ENCODE assay signal across 8 cellular contexts in the genomic region with DNA sequence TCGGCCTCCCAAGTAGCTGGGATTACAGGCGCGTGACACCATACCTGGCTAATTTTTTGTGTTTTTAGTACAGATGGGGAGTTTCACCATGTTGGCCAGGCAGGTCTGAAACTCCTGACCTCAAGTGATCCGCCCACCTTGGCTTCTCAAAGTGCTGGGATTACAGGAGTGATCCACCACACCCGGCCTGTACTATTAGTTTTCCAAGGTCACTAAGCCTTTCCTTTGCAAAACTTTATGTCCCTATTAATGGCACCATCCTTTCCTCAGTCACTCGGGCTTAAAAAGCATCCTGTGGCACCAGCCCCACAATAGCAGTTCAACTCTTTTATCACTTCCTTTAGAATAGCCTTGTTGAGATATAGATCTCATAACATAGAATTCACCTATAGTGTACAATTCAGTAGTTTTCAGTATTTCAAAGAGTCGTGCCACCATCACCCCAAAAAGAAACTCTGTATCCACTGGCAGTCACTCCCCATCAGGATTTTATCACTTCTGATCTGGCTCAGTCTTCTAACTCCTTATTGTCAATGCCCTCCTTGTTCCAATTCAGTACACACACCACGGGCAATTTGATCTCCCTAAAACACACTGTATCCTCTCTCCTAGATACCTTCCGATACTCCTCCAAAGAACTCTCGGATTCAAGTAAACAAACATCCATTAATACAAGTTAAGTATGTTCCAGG. TPM values are rescaled to one million over a fixed set of nuclear protein-coding genes. Genes with fewer than 3 reads are reported as not detected.
DNase-seq lines count a peak whose midpoint lies in the region; ATAC-seq and TF ChIP-seq lines count a peak whose summit lies in the region.

No MANE protein-coding gene starts in this region.

- no peaks in the 10 kb centered on the region for H3K9me3 ChIP-seq in mucosa of stomach (ENCODE audit: control insufficient read depth, low read length)

- CTCF ChIA-PET in MCF 10A (lab: Yijun Ruan, JAX): interaction anchor here (0.6 kb wide), 1 partner anchor 511 kb away, joined by 3 read pairs; no protein-coding TSS in a partner anchor

- no peaks in the 10 kb centered on the region for H3K36me3 ChIP-seq in mucosa of stomach (ENCODE audit: control insufficient read depth, insufficient read depth, low read length)

- intact Hi-C loops in MCF 10A (cut with micrococcal nuclease): loop anchor here (1.0 to 2.0 kb wide), 2 partner anchors 61 to 79 kb away; no protein-coding TSS in a partner anchor

- H3K4me3 Mint-ChIP-seq in MCF 10A (ENCODE audit: unreplicated experiment): peak overlapping the region; percentile 89

- H3K36me3 Mint-ChIP-seq in MCF 10A (ENCODE audit: insufficient read depth, unreplicated experiment): peaks cover 32% of the 10 kb centered on the region

- H3K4me1 ChIP-seq in mucosa of stomach (ENCODE audit: control insufficient read depth, insufficient read depth, low read length): no peaks in the 10 kb centered on the region

- H3K9me3 Mint-ChIP-seq in MCF 10A (ENCODE audit: unreplicated experiment): no peaks in the 10 kb centered on the region

- H3K9ac ChIP-seq in mucosa of stomach (ENCODE audit: low read length): peak overlapping the region; percentile 92

- peak overlapping the region; percentile 100 for H3K27ac Mint-ChIP-seq in MCF 10A (ENCODE audit: low read depth, unreplicated experiment)

- no peaks in the 10 kb centered on the region for H3K27me3 Mint-ChIP-seq in MCF 10A (ENCODE audit: insufficient read depth, unreplicated experiment)

- peaks cover 22% of the 10 kb centered on the region for H3K4me1 Mint-ChIP-seq in MCF 10A (ENCODE audit: insufficient read depth, unreplicated experiment)

- no peak for TF ChIP-seq CTCF in MCF 10A (IDR thresholded peaks at IDR 0.05; ENCODE audit: unreplicated experiment)

- ATAC-seq in HG02981 (IDR thresholded peaks at IDR 0.05; ENCODE audit: unreplicated experiment): peak; percentile 9
- no peak for ATAC-seq in esophagus mucosa

- DNase-seq in AG08395 (ENCODE audit: low spot score): peak; percentile 11
- DNase-seq in MCF 10A (ENCODE audit: unreplicated experiment): no peak
- DNase-seq in cerebellar nuclear complex (lab: John Stamatoyannopoulos, UW): no peak
- no peak for DNase-seq in GM19238 (ENCODE audit: insufficient read length, low spot score)
- no peak for DNase-seq in stimulated activated CD4-positive, alpha-beta T cell treated with anti-CD3 and anti-CD28 coated beads, Interleukin-2, amount 100 ng/mL, for 48 hours

- H3K4me3 ChIP-seq in mucosa of stomach (ENCODE audit: low read length): peak overlapping the region; percentile 73

- H3K27me3 ChIP-seq in mucosa of stomach (ENCODE audit: control insufficient read depth, insufficient read depth, low read length): no peaks in the 10 kb centered on the region

- no TSS peak for BruUV-seq in MCF 10A (replicated peaks; lab: Mats Ljungman, UMichigan)

- POLR2A ChIA-PET in MCF 10A (lab: Yijun Ruan, JAX): interaction anchor here (0.7 to 2.9 kb wide), 5 partner anchors 21 to 1348 kb away, joined by 3 to 35 read pairs (median 3); no protein-coding TSS in a partner anchor

RNA-seq across cellular contexts. Expression of gene BCL2L13, which starts 0.9 kb away (rescaled TPM):
- 53.6 and 75.1 TPM in 2 replicates for total RNA-seq in MCF 10A (2022)
- 34.0 TPM for total RNA-seq in esophagus mucosa

RNA-seq across cellular contexts. Expression of gene ATP6V1E1, which starts 9.1 kb away (rescaled TPM):
- total RNA-seq in MCF 10A (2022) (86.4 and 114 TPM in 2 replicates), esophagus mucosa (87.6 TPM)
